ENCODE assay signal across 12 cellular contexts in genomic region chr3:101781166-101781565, GRCh38. TPM values are rescaled to one million over a fixed set of nuclear protein-coding genes. Genes with fewer than 3 reads are reported as not detected.
DNase-seq lines count a peak whose midpoint lies in the region; ATAC-seq and TF ChIP-seq lines count a peak whose summit lies in the region.
"Had no signal": no experiment of that assay in that cellular context is flagged by ENCODE, and none has a peak within 500 bp of the region (broad histone marks: within the 10 kb centered on the region; RNA-seq: fewer than 3 reads in every experiment).

No MANE protein-coding gene starts in this region.

- no peaks in the 10 kb centered on the region for H3K9me3 Mint-ChIP-seq in natural killer cell treated with Interleukin-12 subunit alpha and Interleukin-12 subunit beta and Interleukin-15 and Interleukin-18, amount 100 ng/mL, for 72 hours

- peaks cover 15 to 35% of the 10 kb centered on the region in 2 donors for H3K4me1 Mint-ChIP-seq in natural killer cell treated with Interleukin-12 subunit alpha and Interleukin-12 subunit beta and Interleukin-15 and Interleukin-18, amount 100 ng/mL, for 72 hours (ENCODE audit: low read depth in 2 of 2)

- H3K4me2 ChIP-seq in BLaER1 treated with 17β-estradiol and CSF1 and Interleukin-3, amounts not matched to agents 10 nM and 100 nM, result peak overlapping the region in 8 of 11 experiments; percentile 4 to 96 (median 88); a peak in 13 of 22 replicates

- peaks cover 32 to 43% (median 38%) of the 10 kb centered on the region in 11 experiments for H3K36me3 ChIP-seq in BLaER1 treated with 17β-estradiol and CSF1 and Interleukin-3, amounts not matched to agents 10 nM and 100 nM
- H3K36me3 ChIP-seq: ovary had no signal

- peaks cover 26 to 49% (median 31%) of the 10 kb centered on the region in 10 experiments for H3K4me1 ChIP-seq in BLaER1 treated with 17β-estradiol and CSF1 and Interleukin-3, amounts not matched to agents 10 nM and 100 nM

- H3K4me3 ChIP-seq in BLaER1 treated with 17β-estradiol and CSF1 and Interleukin-3, amounts not matched to agents 10 nM and 100 nM, result no peak overlapping the region
- H3K4me3 ChIP-seq in HFF-Myc (replicated peaks; ENCODE audit: low read depth, low read length), result peak overlapping the region; percentile 64
- peak overlapping the region; percentile 80 for H3K4me3 ChIP-seq in astrocyte of the spinal cord (ENCODE audit: low read depth, low read length)
- H3K4me3 ChIP-seq: body of pancreas, K562, ovary had no signal

- no peak for ATAC-seq in natural killer cell treated with Interleukin-12 subunit alpha and Interleukin-12 subunit beta and Interleukin-15 and Interleukin-18, amount 100 ng/mL, for 72 hours
- ATAC-seq in HG03039 (IDR thresholded peaks at IDR 0.05; ENCODE audit: unreplicated experiment) (no peak), HG03095 (IDR thresholded peaks at IDR 0.05; ENCODE audit: unreplicated experiment) (no peak)
- ATAC-seq: body of pancreas, K562 had no signal

- no peak overlapping the region for H3K9ac ChIP-seq in BLaER1 treated with 17β-estradiol and CSF1 and Interleukin-3, amounts not matched to agents 10 nM and 100 nM

- no peaks in the 10 kb centered on the region for H3K27me3 Mint-ChIP-seq in natural killer cell treated with Interleukin-12 subunit alpha and Interleukin-12 subunit beta and Interleukin-15 and Interleukin-18, amount 100 ng/mL, for 72 hours

- peaks cover 20% of the 10 kb centered on the region for H3K36me3 Mint-ChIP-seq in natural killer cell treated with Interleukin-12 subunit alpha and Interleukin-12 subunit beta and Interleukin-15 and Interleukin-18, amount 100 ng/mL, for 72 hours

- H3K27ac ChIP-seq in BLaER1 treated with 17β-estradiol and CSF1 and Interleukin-3, amounts not matched to agents 10 nM and 100 nM, result peak overlapping the region in 1 of 11 experiments; percentile 29; a peak in 1 of 22 replicates
- H3K27ac ChIP-seq: body of pancreas had no signal

- H3K9me3 ChIP-seq in BLaER1 treated with 17β-estradiol and CSF1 and Interleukin-3, amounts not matched to agents 10 nM and 100 nM (replicated peaks in 1 of 11), result no peaks in the 10 kb centered on the region
- H3K9me3 ChIP-seq: body of pancreas, ovary had no signal

- in situ Hi-C loops in astrocyte of the spinal cord (cut with HindIII; ENCODE audit: low sequenced_read_pairs), result no loop called here

- no peaks in the 10 kb centered on the region for H3K27me3 ChIP-seq in BLaER1 treated with 17β-estradiol and CSF1 and Interleukin-3, amounts not matched to agents 10 nM and 100 nM
- H3K27me3 ChIP-seq: body of pancreas, ovary had no signal

- DNase-seq in HFF-Myc (ENCODE audit: extremely low read depth, low read depth), result no peak
- DNase-seq in astrocyte of the spinal cord (ENCODE audit: low read depth, low spot score), result no peak
- DNase-seq in natural killer cell treated with Interleukin-12 subunit alpha and Interleukin-12 subunit beta and Interleukin-15 and Interleukin-18, amount 100 ng/mL, for 72 hours (ENCODE audit: low spot score), result no peak
- no peak for DNase-seq in H4 (ENCODE audit: low spot score)
- no peak for DNase-seq in HPDE6-E6E7 (ENCODE audit: extremely low spot score)
- DNase-seq: activated CD4-positive, CD25-positive, alpha-beta regulatory T cell treated with anti-CD3 and anti-CD28 coated beads, Interleukin-2, amount 50 U/mL, for 72 hours; body of pancreas had no signal

- H4K20me1 ChIP-seq in BLaER1 treated with 17β-estradiol and CSF1 and Interleukin-3, amounts not matched to agents 10 nM and 100 nM, result peaks cover 0 to 10% (median 0%) of the 10 kb centered on the region in 11 experiments; a peak in 2 of 22 replicates

- H3K27ac Mint-ChIP-seq in natural killer cell treated with Interleukin-12 subunit alpha and Interleukin-12 subunit beta and Interleukin-15 and Interleukin-18, amount 100 ng/mL, for 72 hours, result no peak overlapping the region

- TF ChIP-seq CTCF in HFF-Myc (IDR thresholded peaks at IDR 0.05; ENCODE audit: low read depth, low read length, missing control alignments) (no peak), astrocyte of the spinal cord (IDR thresholded peaks at IDR 0.05; ENCODE audit: low read depth, low read length) (no peak)

- H3K4me3 Mint-ChIP-seq in natural killer cell treated with Interleukin-12 subunit alpha and Interleukin-12 subunit beta and Interleukin-15 and Interleukin-18, amount 100 ng/mL, for 72 hours, result peak overlapping the region; percentile 95

RNA-seq across cellular contexts. Expression of gene NXPE3, which starts 2.2 kb away (rescaled TPM):
- 10 to 100 TPM; 14.9 to 20.6 TPM for total RNA-seq in natural killer cell treated with Interleukin-12 subunit alpha and Interleukin-12 subunit beta and Interleukin-15 and Interleukin-18, amount 100 ng/mL, for 72 hours
- total RNA-seq in H4 (2014; rRNA removed; shearing (Covaris generic)), result 14.9 and 21.0 TPM in 2 replicates

RNA-seq across cellular contexts. Expression of gene CEP97, which starts 56.8 kb away (rescaled TPM):
- total RNA-seq in natural killer cell treated with Interleukin-12 subunit alpha and Interleukin-12 subunit beta and Interleukin-15 and Interleukin-18, amount 100 ng/mL, for 72 hours, result 10 to 100 TPM; 16.4 to 25.6 TPM
- 10.3 and 12.3 TPM in 2 replicates for total RNA-seq in H4 (2014; rRNA removed; shearing (Covaris generic))

Comparison
In these comparisons a context has a peak if more than half of its experiments do, and no peak if none do; other contexts are left out.
1. H3K4me3 ChIP-seq: peak in HFF-Myc (single experiment) and astrocyte of the spinal cord (single experiment); none in BLaER1 treated with 17β-estradiol and CSF1 and Interleukin-3, amounts not matched to agents 10 nM and 100 nM (0 of 10).